Comparison of ENCODE assay signal across 12 cellular contexts in genomic region chr7:151415375-151416112, GRCh38. TPM values are rescaled to one million over a fixed set of nuclear protein-coding genes. Genes with fewer than 3 reads are reported as not detected.
A peak's percentile ranks its signal among the peaks of the same experiment; 100 is the strongest.
DNase-seq lines count a peak whose midpoint lies in the region; ATAC-seq and TF ChIP-seq lines count a peak whose summit lies in the region.
"Had no signal": no experiment of that assay in that cellular context is flagged by ENCODE, and none has a peak within 500 bp of the region (broad histone marks: within the 10 kb centered on the region; RNA-seq: fewer than 3 reads in every experiment).

No MANE protein-coding gene starts in this region.

- H3K9me3 ChIP-seq in uterus = no peaks in the 10 kb centered on the region
- H3K9me3 ChIP-seq in heart left ventricle = peaks cover 0 to 17% (median 4%) of the 10 kb centered on the region in 12 donors

- H3K4me1 ChIP-seq in uterus (no peaks in the 10 kb centered on the region), heart left ventricle (peaks cover 0 to 23% (median 0%) of the 10 kb centered on the region in 12 donors)

- no peak for TF ChIP-seq CTCF in uterus (IDR thresholded peaks at IDR 0.05)
- no peak for TF ChIP-seq CTCF in heart left ventricle (IDR thresholded peaks at IDR 0.05)

- intact Hi-C loops in uterus (cut with DNase I; ENCODE audit: low total_unique reads) = no loop called here
- intact Hi-C loops in heart left ventricle (cut with DNase I) = loop anchor here in 1 of 10 donors (5.0 kb wide), 1 partner anchor 33 kb away; no protein-coding TSS in a partner anchor

- TF ChIP-seq POLR2A in uterus (IDR thresholded peaks at IDR 0.05) = no peak
- no peak for TF ChIP-seq POLR2A in heart left ventricle (IDR thresholded peaks at IDR 0.05)

- peak overlapping the region in 1 of 2 donors; percentile 61 for H3K27ac ChIP-seq in uterus
- no peak overlapping the region for H3K27ac ChIP-seq in heart left ventricle
- H3K27ac ChIP-seq: BLaER1 had no signal

- peak; percentile 9 for DNase-seq in COLO668 (lab: John Stamatoyannopoulos, UW; ENCODE audit: unreplicated experiment)
- peak; percentile 51 for DNase-seq in NCI-H1092 (lab: John Stamatoyannopoulos, UW)
- DNase-seq in SKM-1 (lab: John Stamatoyannopoulos, UW; ENCODE audit: unreplicated experiment) = peak; percentile 65
- DNase-seq in left lobe of liver (ENCODE audit: low spot score) = no peak
- DNase-seq in stimulated activated CD4-positive, alpha-beta T cell treated with anti-CD3 and anti-CD28 coated beads, Interleukin-1b, Interleukin-23, amount 100 ng/mL, for 48 hours = no peak
- no peak for DNase-seq in uterus
- DNase-seq in heart left ventricle = no peak
- DNase-seq: activated CD4-positive, alpha-beta T cell treated with anti-CD3 and anti-CD28 coated beads, Interleukin-2, amount 50 U/mL, for 4 hours; NCI-H226 had no signal

- no peaks in the 10 kb centered on the region for H3K36me3 ChIP-seq in uterus
- H3K36me3 ChIP-seq in heart left ventricle = no peaks in the 10 kb centered on the region
- H3K36me3 ChIP-seq: BLaER1 had no signal

- 75 to 90% (median 85%) methylated on average over 3 of the region's 3 CpGs for WGBS in heart left ventricle, 4 donors

- H3K27me3 ChIP-seq in uterus (no peaks in the 10 kb centered on the region), heart left ventricle (peaks cover 0 to 45% (median 10%) of the 10 kb centered on the region in 9 donors)

- H3K4me3 ChIP-seq in uterus (no peak overlapping the region), heart left ventricle (no peak overlapping the region)
- H3K4me3 ChIP-seq: BLaER1 had no signal

- ATAC-seq in left lobe of liver = peak; percentile 84
- ATAC-seq in HG02798 (IDR thresholded peaks at IDR 0.05; ENCODE audit: poor library complexity, unreplicated experiment) = no peak
- ATAC-seq in heart left ventricle = no peak

RNA-seq across cellular contexts. Expression of gene WDR86, which starts 5.7 kb away (rescaled TPM):
- 0.28 TPM for total RNA-seq in left lobe of liver
- total RNA-seq in uterus = 100 to 1,000 TPM in 1 of 4 donors, 10 to 100 TPM in 2, 1 to 10 TPM in 1; 3.2 to 100 (median 53.4) TPM
- total RNA-seq in heart left ventricle = 1 to 10 TPM in 2 of 9 donors, under 1 TPM in 4, not detected in 3; 0.37 to 1.7 (median 0.52) TPM
- not detected for polyA plus RNA-seq in heart left ventricle
- polyA plus RNA-seq: fibroblast of lung had no signal

RNA-seq across cellular contexts. Expression of gene CRYGN, which starts 24.4 kb away (rescaled TPM):
- total RNA-seq in left lobe of liver (not detected), uterus (1 to 10 TPM in 2 of 4 donors, under 1 TPM in 1, not detected in 1; 0.73 to 2.9 (median 2.4) TPM), heart left ventricle (under 1 TPM in 1 of 9 donors, not detected in 8; 0.52 TPM)
- polyA plus RNA-seq in heart left ventricle = under 1 TPM in 1 of 2 donors, not detected in 1; 0.50 TPM

Comparison
In these comparisons a context has a peak if more than half of its experiments do, and no peak if none do; other contexts are left out.
1. DNase-seq: peak in COLO668 (single experiment), NCI-H1092 (single experiment) and SKM-1 (single experiment); none in left lobe of liver (single experiment), stimulated activated CD4-positive, alpha-beta T cell treated with anti-CD3 and anti-CD28 coated beads, Interleukin-1b, Interleukin-23, amount 100 ng/mL, for 48 hours (single experiment), uterus (0 of 2) and heart left ventricle (0 of 5).